21 cellular contexts compared by ENCODE assay signal in genomic region chr11:43396617-43397016, GRCh38. TPM values are rescaled to one million over a fixed set of nuclear protein-coding genes. Genes with fewer than 3 reads are reported as not detected.
DNase-seq lines count a peak whose midpoint lies in the region; ATAC-seq, FAIRE-seq and TF ChIP-seq lines count a peak whose summit lies in the region.
"Had no signal": no experiment of that assay in that cellular context is flagged by ENCODE, and none has a peak within 500 bp of the region (broad histone marks: within the 10 kb centered on the region; RNA-seq: fewer than 3 reads in every experiment).

No MANE protein-coding gene starts in this region.

- peak overlapping the region; percentile 18 for H3K27ac Mint-ChIP-seq in activated CD4-positive, alpha-beta T cell treated with anti-CD3 and anti-CD28 coated beads, Interleukin-2, amount 10 ng/mL, durations not matched to agents 24 days and 14 days
- peak overlapping the region; percentile 61 for H3K27ac Mint-ChIP-seq in activated naive CD8-positive, alpha-beta T cell treated with anti-CD3 and anti-CD28 coated beads for 36 hours

- H3K4me1 ChIP-seq in HUES64 (ENCODE audit: insufficient read depth, low read length) (peaks cover 13% of the 10 kb centered on the region), mesendoderm (ENCODE audit: control insufficient read depth, low read depth, low read length) (no peaks in the 10 kb centered on the region), right lobe of liver (peaks cover 0 to 6% (median 0%) of the 10 kb centered on the region in 4 donors), small intestine (ENCODE audit: control insufficient read depth in 2 of 2, insufficient read depth in 1 of 2, low read depth in 1 of 2, low read length in 1 of 2) (no peaks in the 10 kb centered on the region)
- H3K4me1 ChIP-seq: BLaER1 had no signal

- H3K27me3 ChIP-seq in HUES64 (ENCODE audit: insufficient read depth, low read length) (no peaks in the 10 kb centered on the region), mesendoderm (ENCODE audit: insufficient read depth, low read length, poor library complexity) (no peaks in the 10 kb centered on the region), right lobe of liver (no peaks in the 10 kb centered on the region), small intestine (ENCODE audit: control insufficient read depth in 2 of 2, insufficient read depth in 2 of 2, low read length in 2 of 2) (no peaks in the 10 kb centered on the region)
- H3K27me3 ChIP-seq: BLaER1 had no signal

- H3K4me3 ChIP-seq in HUES64 (ENCODE audit: low read length) (no peak overlapping the region), mesendoderm (ENCODE audit: low read length) (no peak overlapping the region), right lobe of liver (no peak overlapping the region), small intestine (ENCODE audit: low read depth in 1 of 2, low read length in 2 of 2) (no peak overlapping the region)
- H3K4me3 ChIP-seq: BLaER1 had no signal

- WGBS in HUES64: 100% methylated on average over 3 of the region's 3 CpGs
- WGBS in mesendoderm (ENCODE audit: extremely low coverage, insufficient coverage, low lambda C conversion rate): no CpG with 5 or more reads among the region's 3 CpGs
- WGBS in right lobe of liver (ENCODE audit: insufficient coverage, low coverage, low lambda C conversion rate, missing lambda C conversion rate): 98% methylated on average over 3 of the region's 3 CpGs
- 74 to 90% (median 83%) methylated on average over 3 of the region's 3 CpGs for WGBS in small intestine, 3 donors

- intact Hi-C loops in activated CD4-positive, alpha-beta T cell treated with anti-CD3 and anti-CD28 coated beads, Interleukin-2, amount 10 ng/mL, durations not matched to agents 24 days and 14 days (cut with micrococcal nuclease): loop anchor here (5.0 kb wide), 1 partner anchor 84 kb away; the partner anchor contains the start of gene API5
- intact Hi-C loops in right lobe of liver (cut with DNase I): no loop called here

- H4K8ac ChIP-seq in mesendoderm (ENCODE audit: low read depth, low read length): no peak overlapping the region

- H3K23ac ChIP-seq in mesendoderm (ENCODE audit: low read length): no peak overlapping the region

- H2BK5ac ChIP-seq in mesendoderm (ENCODE audit: low read length): no peak overlapping the region

- DNase-seq in activated CD4-positive, alpha-beta T cell treated with anti-CD3 and anti-CD28 coated beads, Interleukin-2, amount 10 ng/mL, durations not matched to agents 24 days and 14 days: no peak
- DNase-seq in activated CD4-positive, alpha-beta T cell treated with anti-CD3 and anti-CD28 coated beads, Interleukin-2, amount 50 U/mL, for 48 hours: no peak
- no peak for DNase-seq in activated naive CD8-positive, alpha-beta T cell treated with anti-CD3 and anti-CD28 coated beads for 36 hours
- DNase-seq in mesendoderm (peak; percentile 27), right lobe of liver (no peak), small intestine (no peak)
- DNase-seq: CD8-positive, alpha-beta memory T cell; DND-41; HCEC 1CT; KBM-7; MV-4-11; NCI-H1417; NCI-H187 treated with DMSO at 0.1 percent for 48 hours; NCI-H2171 treated with DMSO at 0.1 percent for 48 hours; NCI-H446 treated with DMSO at 0.1 percent for 48 hours; NCI-H748 treated with DMSO at 0.1 percent for 48 hours had no signal

- H3K36me3 ChIP-seq in HUES64 (ENCODE audit: insufficient read depth, low read length) (peaks cover 96% of the 10 kb centered on the region), mesendoderm (ENCODE audit: control insufficient read depth, insufficient read depth, low read length) (peaks cover 7% of the 10 kb centered on the region), right lobe of liver (peaks cover 0 to 31% (median 14%) of the 10 kb centered on the region in 4 donors), small intestine (ENCODE audit: control insufficient read depth in 2 of 2, insufficient read depth in 2 of 2, low read length in 2 of 2) (peaks cover 3 to 9% of the 10 kb centered on the region in 2 donors)

- peaks cover 30% of the 10 kb centered on the region for H3K4me1 Mint-ChIP-seq in activated CD4-positive, alpha-beta T cell treated with anti-CD3 and anti-CD28 coated beads, Interleukin-2, amount 10 ng/mL, durations not matched to agents 24 days and 14 days
- H3K4me1 Mint-ChIP-seq in activated naive CD8-positive, alpha-beta T cell treated with anti-CD3 and anti-CD28 coated beads for 36 hours: peaks cover 39% of the 10 kb centered on the region

- H2AK5ac ChIP-seq in mesendoderm (ENCODE audit: low read length): no peak overlapping the region

- no peak overlapping the region for H3K4ac ChIP-seq in mesendoderm (ENCODE audit: low read depth, low read length)

- TF ChIP-seq POLR2A in right lobe of liver (IDR thresholded peaks at IDR 0.05): no peak

- peak overlapping the region; percentile 31; the same call in 1 of the 2 replicates for H3K9ac ChIP-seq in HUES64 (ENCODE audit: low read depth, low read length)
- no peak overlapping the region for H3K9ac ChIP-seq in mesendoderm (ENCODE audit: low read length)
- H3K9ac ChIP-seq: BLaER1 had no signal

- FAIRE-seq in small intestine (lab: Jason Lieb, UNC): no peak
- FAIRE-seq: A204.1, D721Med had no signal

- no peaks in the 10 kb centered on the region for H3K79me2 ChIP-seq in mesendoderm (ENCODE audit: control insufficient read depth, insufficient read depth, low read length)

- H3K9me3 ChIP-seq in HUES64 (ENCODE audit: insufficient read depth, low read depth, low read length) (no peaks in the 10 kb centered on the region), right lobe of liver (no peaks in the 10 kb centered on the region), small intestine (ENCODE audit: control insufficient read depth, low read depth) (no peaks in the 10 kb centered on the region)
- H3K9me3 ChIP-seq: BLaER1 had no signal

- no peak overlapping the region for H4K5ac ChIP-seq in mesendoderm (ENCODE audit: low read length)

- no peak overlapping the region for H3K4me3 Mint-ChIP-seq in activated CD4-positive, alpha-beta T cell treated with anti-CD3 and anti-CD28 coated beads, Interleukin-2, amount 10 ng/mL, durations not matched to agents 24 days and 14 days
- H3K4me3 Mint-ChIP-seq in activated naive CD8-positive, alpha-beta T cell treated with anti-CD3 and anti-CD28 coated beads for 36 hours: no peak overlapping the region
- H3K4me3 Mint-ChIP-seq: CD8-positive, alpha-beta memory T cell had no signal

- no peak overlapping the region for H3K56ac ChIP-seq in mesendoderm (ENCODE audit: low read length)

- H3K79me1 ChIP-seq in mesendoderm (ENCODE audit: low read length): no peaks in the 10 kb centered on the region

- no peaks in the 10 kb centered on the region for H3K27me3 Mint-ChIP-seq in activated CD4-positive, alpha-beta T cell treated with anti-CD3 and anti-CD28 coated beads, Interleukin-2, amount 10 ng/mL, durations not matched to agents 24 days and 14 days
- H3K27me3 Mint-ChIP-seq in activated naive CD8-positive, alpha-beta T cell treated with anti-CD3 and anti-CD28 coated beads for 36 hours: no peaks in the 10 kb centered on the region
- H3K27me3 Mint-ChIP-seq: CD8-positive, alpha-beta memory T cell had no signal

- H2BK15ac ChIP-seq in mesendoderm (replicated peaks; ENCODE audit: low read depth): no peak overlapping the region

- no peak overlapping the region for H2BK120ac ChIP-seq in mesendoderm (ENCODE audit: low read depth, low read length)

- no peak overlapping the region for H3K27ac ChIP-seq in HUES64 (ENCODE audit: low read depth, low read length)
- no peak overlapping the region for H3K27ac ChIP-seq in mesendoderm (ENCODE audit: low read depth, low read length)
- H3K27ac ChIP-seq in right lobe of liver: no peak overlapping the region
- H3K27ac ChIP-seq in small intestine (ENCODE audit: low read depth in 1 of 2, low read length in 1 of 2): no peak overlapping the region
- H3K27ac ChIP-seq: BLaER1 had no signal

- H3K36me3 Mint-ChIP-seq in activated CD4-positive, alpha-beta T cell treated with anti-CD3 and anti-CD28 coated beads, Interleukin-2, amount 10 ng/mL, durations not matched to agents 24 days and 14 days (ENCODE audit: low read depth): peaks cover 82% of the 10 kb centered on the region
- H3K36me3 Mint-ChIP-seq in activated naive CD8-positive, alpha-beta T cell treated with anti-CD3 and anti-CD28 coated beads for 36 hours: peaks cover 56% of the 10 kb centered on the region

- no peak overlapping the region for H3K18ac ChIP-seq in mesendoderm (ENCODE audit: low read length)

- ATAC-seq in GM21737 (IDR thresholded peaks at IDR 0.05; ENCODE audit: unreplicated experiment): no peak
- ATAC-seq in right lobe of liver: no peak

- no peak overlapping the region for H3K4me2 ChIP-seq in mesendoderm (ENCODE audit: low read length)
- H3K4me2 ChIP-seq: BLaER1 had no signal

- no peak for TF ChIP-seq CTCF in right lobe of liver (IDR thresholded peaks at IDR 0.05)

- no peaks in the 10 kb centered on the region for H3K9me3 Mint-ChIP-seq in activated CD4-positive, alpha-beta T cell treated with anti-CD3 and anti-CD28 coated beads, Interleukin-2, amount 10 ng/mL, durations not matched to agents 24 days and 14 days
- no peaks in the 10 kb centered on the region for H3K9me3 Mint-ChIP-seq in activated naive CD8-positive, alpha-beta T cell treated with anti-CD3 and anti-CD28 coated beads for 36 hours
- H3K9me3 Mint-ChIP-seq: CD8-positive, alpha-beta memory T cell had no signal

RNA-seq across cellular contexts. Expression of gene TTC17, which starts 37.9 kb away (rescaled TPM):
- 64.9 and 75.1 TPM in 2 replicates for total RNA-seq in activated CD4-positive, alpha-beta T cell treated with anti-CD3 and anti-CD28 coated beads, Interleukin-2, amount 10 ng/mL, durations not matched to agents 24 days and 14 days
- polyA plus RNA-seq in HUES64 (2013, experiment 1 of 2): 36.8 TPM
- polyA plus RNA-seq in HUES64 (2013, experiment 2 of 2): 47.2 TPM
- total RNA-seq in activated naive CD8-positive, alpha-beta T cell treated with anti-CD3 and anti-CD28 coated beads for 36 hours: 10 to 100 TPM; 34.4 to 37.7 TPM
- polyA plus RNA-seq in mesendoderm (2013, experiment 1 of 2): 29.5 TPM
- polyA plus RNA-seq in mesendoderm (2013, experiment 2 of 2): 29.4 TPM
- 10 to 100 TPM; 33.9 to 70.2 (median 48.5) TPM for total RNA-seq in right lobe of liver
- 10 to 100 TPM; 22.2 to 44.5 (median 28.8) TPM for polyA plus RNA-seq in small intestine
